In genomic region chr14:75660238-75660629, GRCh38 we compare ENCODE assay signal across 8 cellular contexts. TPM values are rescaled to one million over a fixed set of nuclear protein-coding genes. Genes with fewer than 3 reads are reported as not detected.
DNase-seq lines count a peak whose midpoint lies in the region; ATAC-seq lines count a peak whose summit lies in the region.

No MANE protein-coding gene starts in this region.

- H3K36me3 Mint-ChIP-seq in activated naive CD4-positive, alpha-beta T cell treated with anti-CD3 and anti-CD28 coated beads, Interleukin-2, amount 50 U/mL, for 72 hours: peaks cover 6 to 7% of the 10 kb centered on the region in 2 donors

- no peaks in the 10 kb centered on the region for H3K9me3 Mint-ChIP-seq in activated naive CD4-positive, alpha-beta T cell treated with anti-CD3 and anti-CD28 coated beads, Interleukin-2, amount 50 U/mL, for 72 hours

- no peaks in the 10 kb centered on the region for H3K9me3 ChIP-seq in iPS-20b (ENCODE audit: insufficient read depth, low read depth, low read length)
- no peaks in the 10 kb centered on the region for H3K9me3 ChIP-seq in stomach smooth muscle (ENCODE audit: control insufficient read depth in 2 of 2, low read length in 2 of 2)

- ATAC-seq in activated naive CD4-positive, alpha-beta T cell treated with anti-CD3 and anti-CD28 coated beads, Interleukin-2, amount 50 U/mL, for 72 hours: no peak
- ATAC-seq in HG02884 (IDR thresholded peaks at IDR 0.05; ENCODE audit: unreplicated experiment): no peak

- DNase-seq in NOMO-1 (lab: John Stamatoyannopoulos, UW; ENCODE audit: unreplicated experiment in 2 of 2) (peak; percentile 21 to 38), NOMO-1 treated with dmso at 0.1 percent for 144 hours (lab: John Stamatoyannopoulos, UW; ENCODE audit: unreplicated experiment) (no peak), NCI-H1694 (lab: John Stamatoyannopoulos, UW) (no peak), HUDEP-2 (lab: John Stamatoyannopoulos, UW; ENCODE audit: unreplicated experiment in 76 of 76) (no peak)
- no peak for DNase-seq in activated naive CD4-positive, alpha-beta T cell treated with anti-CD3 and anti-CD28 coated beads, Interleukin-2, amount 50 U/mL, for 72 hours (ENCODE audit: low spot score in 2 of 2)

- peak overlapping the region; percentile 93 to 100 for H3K27ac Mint-ChIP-seq in activated naive CD4-positive, alpha-beta T cell treated with anti-CD3 and anti-CD28 coated beads, Interleukin-2, amount 50 U/mL, for 72 hours

- H3K4me3 ChIP-seq in iPS-20b (ENCODE audit: low read length) (peak overlapping the region; percentile 97), stomach smooth muscle (ENCODE audit: low read length in 2 of 2) (peak overlapping the region; percentile 94 to 99)

- H3K9ac ChIP-seq in iPS-20b (ENCODE audit: low read depth, low read length): peak overlapping the region; percentile 86
- H3K9ac ChIP-seq in stomach smooth muscle (ENCODE audit: low read length in 2 of 2): peak overlapping the region; percentile 80 to 87

- H3K4me1 ChIP-seq in iPS-20b (ENCODE audit: insufficient read depth, low read length) (peaks cover 6% of the 10 kb centered on the region; the same call in 1 of the 2 replicates), stomach smooth muscle (ENCODE audit: control insufficient read depth, insufficient read depth, low read length) (peaks cover 7% of the 10 kb centered on the region)

- peaks cover 56% of the 10 kb centered on the region for H3K36me3 ChIP-seq in iPS-20b (ENCODE audit: insufficient read depth, low read depth, low read length)
- H3K36me3 ChIP-seq in stomach smooth muscle (ENCODE audit: control insufficient read depth in 2 of 2, insufficient read depth in 2 of 2, low read length in 2 of 2): peaks cover 0 to 11% of the 10 kb centered on the region in 2 donors

- no peak overlapping the region for H3K27ac ChIP-seq in iPS-20b (ENCODE audit: low read length)
- H3K27ac ChIP-seq in stomach smooth muscle (ENCODE audit: low read length): peak overlapping the region; percentile 78

- no peaks in the 10 kb centered on the region for H3K27me3 ChIP-seq in iPS-20b (ENCODE audit: insufficient read depth, low read length)
- H3K27me3 ChIP-seq in stomach smooth muscle (ENCODE audit: control insufficient read depth in 1 of 2, insufficient read depth in 2 of 2, low read length in 2 of 2): no peaks in the 10 kb centered on the region

RNA-seq across cellular contexts. Expression of gene ERG28, which starts 0.4 kb away (rescaled TPM):
- total RNA-seq in activated naive CD4-positive, alpha-beta T cell treated with anti-CD3 and anti-CD28 coated beads, Interleukin-2, amount 50 U/mL, for 72 hours: 10 to 100 TPM; 20.2 to 25.5 TPM

RNA-seq across cellular contexts. Expression of gene TTLL5, which starts 0.8 kb away (rescaled TPM):
- 10 to 100 TPM; 36.6 TPM for total RNA-seq in activated naive CD4-positive, alpha-beta T cell treated with anti-CD3 and anti-CD28 coated beads, Interleukin-2, amount 50 U/mL, for 72 hours

Comparison
In these comparisons a context has a peak if more than half of its experiments do, and no peak if none do; other contexts are left out.
1. DNase-seq: peak in NOMO-1 (2 of 2); none in NOMO-1 treated with dmso at 0.1 percent for 144 hours (single experiment), activated naive CD4-positive, alpha-beta T cell treated with anti-CD3 and anti-CD28 coated beads, Interleukin-2, amount 50 U/mL, for 72 hours (0 of 2), NCI-H1694 (single experiment) and HUDEP-2 (0 of 76).